ENCODE assay signal across 7 cellular contexts in genomic region chr10:119205926-119206602, GRCh38. TPM values are rescaled to one million over a fixed set of nuclear protein-coding genes. Genes with fewer than 3 reads are reported as not detected.
DNase-seq lines count a peak whose midpoint lies in the region; ATAC-seq, FAIRE-seq and TF ChIP-seq lines count a peak whose summit lies in the region.

No MANE protein-coding gene starts in this region.

- H3K79me2 ChIP-seq in keratinocyte (ENCODE audit: control insufficient read depth, insufficient read depth, low read length): peaks cover 16% of the 10 kb centered on the region

- no peaks in the 10 kb centered on the region for H3K9me3 ChIP-seq in breast epithelium
- no peaks in the 10 kb centered on the region for H3K9me3 ChIP-seq in keratinocyte (ENCODE audit: control insufficient read depth, low read depth, low read length)

- POLR2A ChIA-PET in T-cell (lab: Charles Lee): interaction anchor here (0.6 to 0.7 kb wide), 2 partner anchors 11 to 196 kb away, joined by 3 to 9 read pairs; no protein-coding TSS in a partner anchor

- no peaks in the 10 kb centered on the region for H3K27me3 ChIP-seq in breast epithelium
- H3K27me3 ChIP-seq in keratinocyte (ENCODE audit: control insufficient read depth, extremely low read depth, insufficient read depth, low read length): no peaks in the 10 kb centered on the region

- peaks cover 3 to 11% of the 10 kb centered on the region in 2 donors for H3K4me1 ChIP-seq in breast epithelium
- peaks cover 45% of the 10 kb centered on the region for H3K4me1 ChIP-seq in keratinocyte (ENCODE audit: control insufficient read depth, extremely low read depth, insufficient read depth, low read length)

- H4K20me1 ChIP-seq in keratinocyte (ENCODE audit: control insufficient read depth, extremely low read depth, insufficient read depth, low read length): no peaks in the 10 kb centered on the region

- H3K27me3 Mint-ChIP-seq in T-cell: no peaks in the 10 kb centered on the region

- DNase-seq in GM18507 (ENCODE audit: extremely low spot score, insufficient read length, low read depth) (no peak), T-cell (peak in 17 of 34 experiments; percentile 8 to 45 (median 24)), breast epithelium (ENCODE audit: low spot score in 2 of 2) (peak; percentile 57 to 59), keratinocyte (ENCODE audit: low read depth, low spot score) (no peak), NCI-H1694 (lab: John Stamatoyannopoulos, UW) (no peak)
- peak; percentile 70 for DNase-seq in stimulated activated CD4-positive, alpha-beta T cell treated with anti-CD3 and anti-CD28 coated beads, Interleukin-15, amount 100 ng/mL, for 24 hours

- H3K4me3 ChIP-seq in breast epithelium: peak overlapping the region; percentile 78 to 98 (median 91)
- H3K4me3 ChIP-seq in keratinocyte (ENCODE audit: control insufficient read depth in 2 of 3, extremely low read depth in 1 of 3, insufficient read depth in 2 of 3, low read depth in 1 of 3, low read length in 3 of 3): peak overlapping the region; percentile 50 to 77 (median 63)

- H3K9me1 ChIP-seq in keratinocyte (ENCODE audit: control insufficient read depth, extremely low read depth, insufficient read depth, low read length): no peaks in the 10 kb centered on the region

- H3K9ac ChIP-seq in keratinocyte (ENCODE audit: control insufficient read depth, extremely low read depth, insufficient read depth, low read length): peak overlapping the region; percentile 70

- CTCF ChIA-PET in T-cell (lab: Charles Lee): interaction anchor here (0.8 to 1.9 kb wide), 11 partner anchors 7 to 458 kb away, joined by 3 to 11 read pairs (median 4); no protein-coding TSS in a partner anchor

- H3K9me3 Mint-ChIP-seq in T-cell: no peaks in the 10 kb centered on the region

- H3K27ac ChIP-seq in breast epithelium: peak overlapping the region; percentile 96 to 99
- peak overlapping the region; percentile 62 for H3K27ac ChIP-seq in keratinocyte (ENCODE audit: control insufficient read depth, insufficient read depth, low read length)

- TF ChIP-seq CTCF in breast epithelium (IDR thresholded peaks at IDR 0.05) (no peak), keratinocyte (optimal IDR thresholded peaks at IDR 0.05 in 1 of 3, IDR thresholded peaks at IDR 0.05 in 1 of 3, conservative IDR thresholded peaks at IDR 0.05 in 1 of 3; ENCODE audit: extremely low read depth in 1 of 3, insufficient read depth in 2 of 3, low read length in 3 of 3) (no peak)

- FAIRE-seq in GM18507 (lab: Jason Lieb, UNC) (peak; percentile 81), keratinocyte (lab: Jason Lieb, UNC) (peak; percentile 17)

- H3K4me3 Mint-ChIP-seq in T-cell: peak overlapping the region; percentile 82 to 91 (median 83)

- peak overlapping the region; percentile 92 to 97 for H3K27ac Mint-ChIP-seq in T-cell

- TF ChIP-seq POLR2A in breast epithelium (IDR thresholded peaks at IDR 0.05): no peak

- no peaks in the 10 kb centered on the region for H3K36me3 ChIP-seq in breast epithelium
- no peaks in the 10 kb centered on the region for H3K36me3 ChIP-seq in keratinocyte (ENCODE audit: control insufficient read depth in 2 of 2, extremely low read depth in 1 of 2, insufficient read depth in 2 of 2, low read length in 2 of 2)

- no peaks in the 10 kb centered on the region for H3K36me3 Mint-ChIP-seq in T-cell

- ATAC-seq in HG03135 (IDR thresholded peaks at IDR 0.05; ENCODE audit: unreplicated experiment) (peak; percentile 38), T-cell (replicated peaks in 1 of 4) (no peak)

- H3K4me2 ChIP-seq in keratinocyte (ENCODE audit: control insufficient read depth, extremely low read depth, insufficient read depth, low read depth, low read length): peak overlapping the region; percentile 63

- H3K4me1 Mint-ChIP-seq in T-cell: peaks cover 25 to 35% (median 34%) of the 10 kb centered on the region in 3 donors

- H2AFZ ChIP-seq in keratinocyte (ENCODE audit: control insufficient read depth, low read length): peak overlapping the region; percentile 78

- dilution Hi-C loops in keratinocyte (cut with MboI; ENCODE audit: extremely low pct_ligation_motif_present, low sequenced_read_pairs): loop anchor here (25.0 kb wide), 1 partner anchor 206 kb away; no protein-coding TSS in a partner anchor

- intact Hi-C loops in breast epithelium (cut with DNase I; ENCODE audit: low total_unique reads): loop anchor here (10.0 kb wide), 2 partner anchors 99 to 239 kb away; no protein-coding TSS in a partner anchor

RNA-seq across cellular contexts. Expression of gene GRK5, which starts 1.3 kb away (rescaled TPM):
- total RNA-seq in T-cell (10 to 100 TPM; 21.7 to 36.8 (median 30.6) TPM), breast epithelium (10 to 100 TPM; 14.9 to 20.6 (median 15.2) TPM)
- 3.6 to 12.2 TPM (median 7.6 TPM) in 3 replicates for polyA plus RNA-seq in keratinocyte
- polyA plus RNA-seq in keratinocyte (2011; ENCODE audit: low read depth): 2.8 TPM
- polyA plus RNA-seq in keratinocyte (2011; cell fraction: cytosol; rRNA removed): 6.6 and 7.3 TPM in 2 replicates
- polyA plus RNA-seq in keratinocyte (2011; cell fraction: nucleus; rRNA removed): 6.1 and 8.2 TPM in 2 replicates
- 3.0 and 12.6 TPM in 2 replicates for polyA plus RNA-seq in keratinocyte (2012; ENCODE audit: low replicate concordance)
- 3.6 to 10.9 TPM (median 5.2 TPM) in 3 replicates for polyA minus RNA-seq in keratinocyte
- polyA minus RNA-seq in keratinocyte (2011; cell fraction: cytosol; rRNA and poly(A)+ RNA removed): 3.5 TPM
- polyA minus RNA-seq in keratinocyte (2011; cell fraction: nucleus; rRNA and poly(A)+ RNA removed): 2.2 and 3.3 TPM in 2 replicates

RNA-seq across cellular contexts. Expression of gene PRDX3, which starts 27.5 kb away (rescaled TPM):
- total RNA-seq in T-cell (10 to 100 TPM; 15.7 to 36.2 (median 34.7) TPM), breast epithelium (100 to 1,000 TPM; 154 to 165 (median 164) TPM)
- polyA plus RNA-seq in keratinocyte: 251 to 304 TPM (median 266 TPM) in 3 replicates
- 25.9 TPM for polyA plus RNA-seq in keratinocyte (2011; ENCODE audit: low read depth)
- polyA plus RNA-seq in keratinocyte (2011; cell fraction: cytosol; rRNA removed): 167 and 288 TPM in 2 replicates
- polyA plus RNA-seq in keratinocyte (2011; cell fraction: nucleus; rRNA removed): 127 and 160 TPM in 2 replicates
- 84.3 and 187 TPM in 2 replicates for polyA plus RNA-seq in keratinocyte (2012; ENCODE audit: low replicate concordance)
- 181 to 213 TPM (median 205 TPM) in 3 replicates for polyA minus RNA-seq in keratinocyte
- polyA minus RNA-seq in keratinocyte (2011; cell fraction: cytosol; rRNA and poly(A)+ RNA removed): 120 TPM
- 69.7 and 85.3 TPM in 2 replicates for polyA minus RNA-seq in keratinocyte (2011; cell fraction: nucleus; rRNA and poly(A)+ RNA removed)

RNA-seq across cellular contexts. Expression of gene SFXN4, which starts 40.5 kb away (rescaled TPM):
- 10 to 100 TPM; 10.4 to 19.4 (median 13.9) TPM for total RNA-seq in T-cell
- total RNA-seq in breast epithelium: 10 to 100 TPM; 14.6 to 25.2 (median 18.6) TPM
- 17.0 to 27.6 TPM (median 20.9 TPM) in 3 replicates for polyA plus RNA-seq in keratinocyte
- polyA plus RNA-seq in keratinocyte (2011; ENCODE audit: low read depth): 16.3 TPM
- 18.0 and 35.0 TPM in 2 replicates for polyA plus RNA-seq in keratinocyte (2011; cell fraction: cytosol; rRNA removed)
- polyA plus RNA-seq in keratinocyte (2011; cell fraction: nucleus; rRNA removed): 29.9 and 35.9 TPM in 2 replicates
- polyA plus RNA-seq in keratinocyte (2012; ENCODE audit: low replicate concordance): 11.3 and 18.1 TPM in 2 replicates
- 6.4 to 20.1 TPM (median 15.6 TPM) in 3 replicates for polyA minus RNA-seq in keratinocyte
- polyA minus RNA-seq in keratinocyte (2011; cell fraction: cytosol; rRNA and poly(A)+ RNA removed): 8.8 TPM
- 5.0 and 6.8 TPM in 2 replicates for polyA minus RNA-seq in keratinocyte (2011; cell fraction: nucleus; rRNA and poly(A)+ RNA removed)

Comparison
In these comparisons a context has a peak if more than half of its experiments do, and no peak if none do; other contexts are left out.
1. DNase-seq: peak in breast epithelium (2 of 2) and stimulated activated CD4-positive, alpha-beta T cell treated with anti-CD3 and anti-CD28 coated beads, Interleukin-15, amount 100 ng/mL, for 24 hours (single experiment); none in GM18507 (single experiment), keratinocyte (single experiment) and NCI-H1694 (single experiment).
2. RNA of gene PRDX3, which starts 27.5 kb away (total RNA-seq): 154 to 165 TPM in breast epithelium; 15.7 to 36.2 TPM in T-cell; every median in the first group is over 4 times any median in the second.